ENCODE assay signal across 7 cellular contexts in the genomic region with DNA sequence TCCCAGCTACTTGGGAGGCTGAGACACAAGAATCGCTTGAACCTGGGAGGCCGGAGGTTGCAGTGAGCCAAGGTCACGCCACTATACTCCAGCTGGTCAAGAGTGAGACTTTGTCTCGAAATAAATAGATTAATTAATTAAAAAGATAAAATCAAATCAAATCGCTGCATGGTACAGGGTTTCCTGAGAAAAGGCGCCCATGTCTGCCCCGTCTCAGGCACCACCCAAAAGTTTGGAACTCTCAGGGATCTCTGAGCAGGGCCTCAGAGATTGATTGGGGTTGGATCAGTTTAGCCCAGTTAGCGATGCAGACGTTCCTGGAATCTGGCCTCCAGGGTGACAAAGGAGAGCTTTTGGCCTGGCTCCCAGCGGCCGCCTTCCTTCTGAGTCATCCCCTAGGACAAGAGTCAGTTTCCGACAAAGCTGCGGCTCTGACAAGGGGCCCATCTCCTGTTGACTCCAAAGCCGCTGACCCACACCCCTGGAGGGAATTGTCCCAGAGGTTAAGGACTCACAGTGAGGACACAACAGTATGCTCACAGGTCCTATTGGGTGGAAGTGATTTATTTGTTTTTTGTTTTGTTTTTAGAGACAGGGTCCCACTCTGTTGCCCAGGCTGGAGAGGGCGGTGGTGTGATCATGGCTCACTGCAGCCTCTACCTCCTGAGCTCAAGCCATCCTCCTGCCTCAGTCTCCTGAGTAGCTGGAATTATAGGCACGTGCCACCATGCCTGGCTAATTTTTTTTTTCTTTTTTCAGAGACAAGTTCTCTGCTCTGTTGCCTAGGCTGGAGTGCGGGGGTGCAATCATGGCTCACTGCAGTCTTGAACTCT. TPM values are rescaled to one million over a fixed set of nuclear protein-coding genes. Genes with fewer than 3 reads are reported as not detected.
A peak's percentile ranks its signal among the peaks of the same experiment; 100 is the strongest.
DNase-seq lines count a peak whose midpoint lies in the region; ATAC-seq, FAIRE-seq and TF ChIP-seq lines count a peak whose summit lies in the region.
"Had no signal": no experiment of that assay in that cellular context is flagged by ENCODE, and none has a peak within 500 bp of the region (broad histone marks: within the 10 kb centered on the region; RNA-seq: fewer than 3 reads in every experiment).

No MANE protein-coding gene starts in this region.

- ATAC-seq in HG03439 (IDR thresholded peaks at IDR 0.05; ENCODE audit: unreplicated experiment), result no peak

- H3K27ac ChIP-seq in GM23248, result no peak overlapping the region
- H3K27ac ChIP-seq in astrocyte (ENCODE audit: low read depth, low read length), result peak overlapping the region; percentile 36
- H3K27ac ChIP-seq in mesodermal cell (ENCODE audit: low read depth, low read length, severe bottlenecking), result peak overlapping the region; percentile 75
- no peak overlapping the region for H3K27ac ChIP-seq in colonic mucosa
- H3K27ac ChIP-seq: thoracic aorta had no signal

- H3K4me2 ChIP-seq in GM23248 (ENCODE audit: unreplicated experiment), result peak overlapping the region; percentile 5
- H3K4me2 ChIP-seq in astrocyte (ENCODE audit: low read length), result peak overlapping the region; percentile 60

- H3F3A ChIP-seq in GM23248 (ENCODE audit: insufficient read depth), result no peaks in the 10 kb centered on the region

- H4K20me1 ChIP-seq in GM23248 (ENCODE audit: insufficient read depth), result no peaks in the 10 kb centered on the region
- peaks cover 7% of the 10 kb centered on the region for H4K20me1 ChIP-seq in astrocyte (ENCODE audit: insufficient read depth, low read length)

- no peaks in the 10 kb centered on the region for H3K27me3 Mint-ChIP-seq in astrocyte (ENCODE audit: low read depth, unreplicated experiment)

- no peaks in the 10 kb centered on the region for H3K9me3 Mint-ChIP-seq in astrocyte (ENCODE audit: unreplicated experiment)

- H3K36me3 Mint-ChIP-seq in astrocyte (ENCODE audit: low read depth, unreplicated experiment), result peaks cover 12% of the 10 kb centered on the region

- DNase-seq in GM23248, result peak; percentile 78
- peak; percentile 73 for DNase-seq in astrocyte (ENCODE audit: low read depth)
- DNase-seq in colonic mucosa, result no peak
- DNase-seq in NCI-H1092 (lab: John Stamatoyannopoulos, UW), result no peak

- peak; percentile 37 for FAIRE-seq in astrocyte (lab: Jason Lieb, UNC)

- in situ Hi-C loops in GM23248 (cut with MboI), result no loop called here

- H3K79me2 ChIP-seq in GM23248 (ENCODE audit: insufficient read depth) (0 out of 2 replicates have a peak, but pooled peaks cover 1% of the 10 kb centered on the region), astrocyte (ENCODE audit: insufficient read depth, low read length) (peaks cover 11% of the 10 kb centered on the region)

- H3K9ac ChIP-seq in GM23248, result no peak overlapping the region
- H3K9ac ChIP-seq in astrocyte (ENCODE audit: low read length), result no peak overlapping the region
- no peak overlapping the region for H3K9ac ChIP-seq in colonic mucosa (ENCODE audit: low read depth in 2 of 2, low read length in 2 of 2)

- H3K27me3 ChIP-seq in GM23248 (replicated peaks; ENCODE audit: insufficient read depth) (no peaks in the 10 kb centered on the region), astrocyte (ENCODE audit: insufficient read depth, low read length) (no peaks in the 10 kb centered on the region), colonic mucosa (no peaks in the 10 kb centered on the region)

- no peaks in the 10 kb centered on the region; the same call in 1 of the 2 replicates for H3K36me3 ChIP-seq in GM23248 (ENCODE audit: low read depth)
- no peaks in the 10 kb centered on the region for H3K36me3 ChIP-seq in astrocyte (ENCODE audit: insufficient read depth, low read length)
- H3K36me3 ChIP-seq in mesodermal cell (ENCODE audit: control insufficient read depth, insufficient read depth, low read length), result peaks cover 78% of the 10 kb centered on the region
- H3K36me3 ChIP-seq in colonic mucosa, result no peaks in the 10 kb centered on the region

- intact Hi-C loops in colonic mucosa (cut with DNase I), result no loop called here

- H3K9me3 ChIP-seq in GM23248 (ENCODE audit: low read depth), result no peaks in the 10 kb centered on the region
- no peaks in the 10 kb centered on the region for H3K9me3 ChIP-seq in astrocyte (ENCODE audit: insufficient read depth, low read depth, low read length)
- H3K9me3 ChIP-seq in mesodermal cell (ENCODE audit: control insufficient read depth, low read length), result no peaks in the 10 kb centered on the region
- H3K9me3 ChIP-seq in colonic mucosa, result no peaks in the 10 kb centered on the region
- H3K9me3 ChIP-seq: thoracic aorta had no signal

- peaks cover 6% of the 10 kb centered on the region for H3K4me1 Mint-ChIP-seq in astrocyte (ENCODE audit: low read depth, unreplicated experiment)

- TF ChIP-seq CTCF in astrocyte (IDR thresholded peaks at IDR 0.05; ENCODE audit: insufficient read depth, low read depth, low read length), result no peak
- TF ChIP-seq CTCF in colonic mucosa (IDR thresholded peaks at IDR 0.05), result no peak

- peak overlapping the region; percentile 81 for H3K27ac Mint-ChIP-seq in astrocyte (ENCODE audit: unreplicated experiment)

- H3K4me1 ChIP-seq in GM23248 (ENCODE audit: insufficient read depth) (0 out of 2 replicates have a peak, but pooled peaks cover 8% of the 10 kb centered on the region), astrocyte (ENCODE audit: insufficient read depth, low read length) (peaks cover 12% of the 10 kb centered on the region), mesodermal cell (ENCODE audit: control insufficient read depth, insufficient read depth, low read length, poor library complexity, severe bottlenecking) (peaks cover 7% of the 10 kb centered on the region), colonic mucosa (no peaks in the 10 kb centered on the region)

- H3K4me3 ChIP-seq in GM23248, result no peak overlapping the region
- H3K4me3 ChIP-seq in astrocyte (ENCODE audit: insufficient read depth, low read depth, low read length), result no peak overlapping the region
- no peak overlapping the region for H3K4me3 ChIP-seq in mesodermal cell (ENCODE audit: extremely low read depth, insufficient read depth, low read length, poor library complexity, severe bottlenecking)
- H3K4me3 ChIP-seq in colonic mucosa, result no peak overlapping the region
- H3K4me3 ChIP-seq: thoracic aorta had no signal

- WGBS in GM23248 (ENCODE audit: low coverage in 1 of 2, low lambda C conversion rate in 2 of 2, missing lambda C conversion rate in 2 of 2), 2 experiments, result 76 to 78% methylated on average over 17 of the region's 17 CpGs
- WGBS in mesodermal cell (ENCODE audit: insufficient coverage in 2 of 2), 2 experiments, result 64 to 67% methylated on average over 13 to 15 of the region's 17 CpGs

- no peaks in the 10 kb centered on the region for H3K9me2 ChIP-seq in GM23248 (ENCODE audit: insufficient read depth)

- peak overlapping the region; percentile 27 for H3K4me3 Mint-ChIP-seq in astrocyte (ENCODE audit: unreplicated experiment)

- no peak overlapping the region for H2AFZ ChIP-seq in GM23248
- no peak overlapping the region for H2AFZ ChIP-seq in astrocyte (ENCODE audit: low read depth, low read length)

RNA-seq across cellular contexts. Expression of a gene that starts 6.8 kb away (rescaled TPM):
- 42.2 and 47.6 TPM in 2 replicates for total RNA-seq in GM23248 (2014; rRNA removed; shearing (Covaris generic))
- 30.3 and 32.6 TPM in 2 replicates for polyA plus RNA-seq in GM23248 (2016; fragmentation: Nextera tagmentation; extraction: Ambion mirVana)
- total RNA-seq in astrocyte (57.6 and 64.4 TPM in 2 replicates), colonic mucosa (1 to 10 TPM; 3.3 to 5.5 TPM)
- polyA plus RNA-seq in mesodermal cell (2013, experiment 1 of 2), result 42.3 TPM
- 36.6 TPM for polyA plus RNA-seq in mesodermal cell (2013, experiment 2 of 2)

RNA-seq across cellular contexts. Expression of a gene that starts 24.5 kb away (rescaled TPM):
- 16.3 and 17.8 TPM in 2 replicates for total RNA-seq in GM23248 (2014; rRNA removed; shearing (Covaris generic))
- polyA plus RNA-seq in GM23248 (2016; fragmentation: Nextera tagmentation; extraction: Ambion mirVana), result 11.8 and 13.9 TPM in 2 replicates
- 8.7 and 12.4 TPM in 2 replicates for total RNA-seq in astrocyte
- polyA plus RNA-seq in mesodermal cell (2013, experiment 1 of 2), result 8.7 TPM
- 7.1 TPM for polyA plus RNA-seq in mesodermal cell (2013, experiment 2 of 2)
- 10 to 100 TPM in 1 of 2 donors, 1 to 10 TPM in 1; 9.7 to 14.1 TPM for total RNA-seq in colonic mucosa

RNA-seq across cellular contexts. Expression of a gene that starts 24.6 kb away (rescaled TPM):
- total RNA-seq in GM23248 (2014; rRNA removed; shearing (Covaris generic)), result 18.3 and 21.8 TPM in 2 replicates
- 15.3 and 16.2 TPM in 2 replicates for polyA plus RNA-seq in GM23248 (2016; fragmentation: Nextera tagmentation; extraction: Ambion mirVana)
- 26.2 and 28.5 TPM in 2 replicates for total RNA-seq in astrocyte
- polyA plus RNA-seq in mesodermal cell (2013, experiment 1 of 2), result 19.5 TPM
- polyA plus RNA-seq in mesodermal cell (2013, experiment 2 of 2), result 15.8 TPM
- total RNA-seq in colonic mucosa, result 10 to 100 TPM; 11.4 to 19.6 TPM

RNA-seq across cellular contexts. Expression of a gene that starts 38.5 kb away (rescaled TPM):
- total RNA-seq in GM23248 (2014; rRNA removed; shearing (Covaris generic)), result 11.3 and 15.5 TPM in 2 replicates
- 75.4 and 77.7 TPM in 2 replicates for polyA plus RNA-seq in GM23248 (2016; fragmentation: Nextera tagmentation; extraction: Ambion mirVana)
- 36.9 and 41.4 TPM in 2 replicates for total RNA-seq in astrocyte
- 78.0 TPM for polyA plus RNA-seq in mesodermal cell (2013, experiment 1 of 2)
- polyA plus RNA-seq in mesodermal cell (2013, experiment 2 of 2), result 70.1 TPM
- total RNA-seq in colonic mucosa, result 10 to 100 TPM; 43.0 to 49.2 TPM

RNA-seq across cellular contexts. Expression of a gene that starts 44.0 kb away (rescaled TPM):
- total RNA-seq in GM23248 (2014; rRNA removed; shearing (Covaris generic)), result 14.8 and 17.3 TPM in 2 replicates
- 19.1 and 20.3 TPM in 2 replicates for polyA plus RNA-seq in GM23248 (2016; fragmentation: Nextera tagmentation; extraction: Ambion mirVana)
- total RNA-seq in astrocyte (35.1 and 37.3 TPM in 2 replicates), colonic mucosa (10 to 100 TPM; 15.1 to 19.4 TPM)
- polyA plus RNA-seq in mesodermal cell (2013, experiment 1 of 2), result 27.7 TPM
- 25.4 TPM for polyA plus RNA-seq in mesodermal cell (2013, experiment 2 of 2)

Comparison
In these comparisons a context has a peak if more than half of its experiments do, and no peak if none do; other contexts are left out.
1. DNase-seq: peak in GM23248 (single experiment) and astrocyte (single experiment); none in colonic mucosa (single experiment) and NCI-H1092 (single experiment).
2. H3K27ac ChIP-seq: peak in astrocyte (single experiment) and mesodermal cell (single experiment); none in GM23248 (single experiment) and colonic mucosa (single experiment).